In genomic region chr16:49643429-49644142, GRCh38 we compare ENCODE assay signal across 16 cellular contexts.
DNase-seq lines count a peak whose midpoint lies in the region; ATAC-seq, FAIRE-seq and TF ChIP-seq lines count a peak whose summit lies in the region.
"Had no signal": no experiment of that assay in that cellular context is flagged by ENCODE, and none has a peak within 500 bp of the region (broad histone marks: within the 10 kb centered on the region; RNA-seq: fewer than 3 reads in every experiment).

No MANE protein-coding gene starts in this region.

- FAIRE-seq in GM12892 (lab: Jason Lieb, UNC): no peak

- no peaks in the 10 kb centered on the region for H3K27me3 ChIP-seq in NT2/D1 (ENCODE audit: insufficient read depth, insufficient read length)
- H3K27me3 ChIP-seq: breast epithelium, thyroid gland had no signal

- no peak overlapping the region for H3K27ac Mint-ChIP-seq in natural killer cell treated with Interleukin-12 subunit alpha and Interleukin-12 subunit beta and Interleukin-15 and Interleukin-18, amount 100 ng/mL, for 72 hours
- H3K27ac Mint-ChIP-seq: CD4-positive, alpha-beta T cell had no signal

- H3K9me3 ChIP-seq in NT2/D1 (ENCODE audit: insufficient read depth, low read length): peaks cover 5% of the 10 kb centered on the region; the same call in 1 of the 2 replicates
- H3K9me3 ChIP-seq: thyroid gland had no signal

- peaks cover 3 to 7% of the 10 kb centered on the region in 2 donors for H3K27me3 Mint-ChIP-seq in natural killer cell treated with Interleukin-12 subunit alpha and Interleukin-12 subunit beta and Interleukin-15 and Interleukin-18, amount 100 ng/mL, for 72 hours
- H3K27me3 Mint-ChIP-seq: CD4-positive, alpha-beta T cell had no signal

- H3K36me3 Mint-ChIP-seq in natural killer cell treated with Interleukin-12 subunit alpha and Interleukin-12 subunit beta and Interleukin-15 and Interleukin-18, amount 100 ng/mL, for 72 hours: peaks cover 11% of the 10 kb centered on the region

- no peak overlapping the region for H3K4me3 Mint-ChIP-seq in natural killer cell treated with Interleukin-12 subunit alpha and Interleukin-12 subunit beta and Interleukin-15 and Interleukin-18, amount 100 ng/mL, for 72 hours
- H3K4me3 Mint-ChIP-seq: CD4-positive, alpha-beta T cell had no signal

- TF ChIP-seq CTCF in AG09319 (IDR thresholded peaks at IDR 0.05; ENCODE audit: low read depth, low read length): no peak

- peaks cover 23% of the 10 kb centered on the region for H3K4me1 ChIP-seq in NT2/D1 (ENCODE audit: insufficient read depth, insufficient read length)
- H3K4me1 ChIP-seq: breast epithelium had no signal

- ATAC-seq in GM21447 (IDR thresholded peaks at IDR 0.05; ENCODE audit: unreplicated experiment): no peak
- no peak for ATAC-seq in natural killer cell treated with Interleukin-12 subunit alpha and Interleukin-12 subunit beta and Interleukin-15 and Interleukin-18, amount 100 ng/mL, for 72 hours
- no peak for ATAC-seq in GM18867 (IDR thresholded peaks at IDR 0.05; ENCODE audit: unreplicated experiment)
- ATAC-seq: left colon had no signal

- DNase-seq in AG09319 (ENCODE audit: extremely low read depth, low read depth): peak; percentile 62
- no peak for DNase-seq in NT2/D1 (ENCODE audit: low read depth, low spot score)
- DNase-seq in fibroblast of gingiva (ENCODE audit: low read depth): peak; percentile 67
- DNase-seq in non-pigmented ciliary epithelial cell (ENCODE audit: low read depth): peak; percentile 66
- no peak for DNase-seq in natural killer cell treated with Interleukin-12 subunit alpha and Interleukin-12 subunit beta and Interleukin-15 and Interleukin-18, amount 100 ng/mL, for 72 hours (ENCODE audit: low spot score)
- no peak for DNase-seq in GM12892 (ENCODE audit: insufficient read length)
- DNase-seq: CD4-positive, alpha-beta T cell; Kasumi-1; left colon; NCI-H2171 treated with DMSO at 0.1 percent for 48 hours; thyroid gland had no signal

- H3K4me3 ChIP-seq in NT2/D1 (ENCODE audit: insufficient read length, low read depth): no peak overlapping the region
- H3K4me3 ChIP-seq: breast epithelium, HAP-1, psoas muscle, thyroid gland had no signal

- H3K9ac ChIP-seq in NT2/D1 (ENCODE audit: insufficient read length, low read depth): peak overlapping the region; percentile 37

- no peak for TF ChIP-seq POLR2A in GM12892 (IDR thresholded peaks at IDR 0.05; ENCODE audit: low read depth, low read length)

- H3K4me1 Mint-ChIP-seq in natural killer cell treated with Interleukin-12 subunit alpha and Interleukin-12 subunit beta and Interleukin-15 and Interleukin-18, amount 100 ng/mL, for 72 hours (ENCODE audit: low read depth in 2 of 2): no peaks in the 10 kb centered on the region

- peaks cover 14% of the 10 kb centered on the region for H3K9me3 Mint-ChIP-seq in natural killer cell treated with Interleukin-12 subunit alpha and Interleukin-12 subunit beta and Interleukin-15 and Interleukin-18, amount 100 ng/mL, for 72 hours

- peaks cover under 1% of the 10 kb centered on the region for H3K36me3 ChIP-seq in NT2/D1 (ENCODE audit: insufficient read depth, insufficient read length, low read length)
- H3K36me3 ChIP-seq: breast epithelium, HAP-1, thyroid gland had no signal

Comparison
In these comparisons a context has a peak if more than half of its experiments do, and no peak if none do; other contexts are left out.
1. DNase-seq: peak in AG09319 (single experiment), fibroblast of gingiva (single experiment) and non-pigmented ciliary epithelial cell (single experiment); none in NT2/D1 (single experiment), natural killer cell treated with Interleukin-12 subunit alpha and Interleukin-12 subunit beta and Interleukin-15 and Interleukin-18, amount 100 ng/mL, for 72 hours (single experiment) and GM12892 (single experiment).